1 cellular context compared by ENCODE assay signal in genomic region chr11:58788355-58789023, GRCh38.
TF ChIP-seq lines count a peak whose summit lies in the region.

No MANE protein-coding gene starts in this region.

TF ChIP-seq in GM23338, 12 proteins besides CTCF, POLR2A, EP300 and RAD21 (continued from another document):
- TF ChIP-seq REST (IDR thresholded peaks at IDR 0.05; ENCODE audit: unreplicated experiment): no peak
- no peak for TF ChIP-seq ZNF331 (CRISPR knock-in tag; IDR thresholded peaks at IDR 0.05; ENCODE audit: low read depth)
- TF ChIP-seq ZNF462 (CRISPR knock-in tag; IDR thresholded peaks at IDR 0.05): no peak
- no peak for TF ChIP-seq STAT1 (IDR thresholded peaks at IDR 0.05; ENCODE audit: unreplicated experiment)
- TF ChIP-seq JUNB (IDR thresholded peaks at IDR 0.05; ENCODE audit: unreplicated experiment): no peak
